Comparison of ENCODE assay signal across 1 cellular context in genomic region chr19:12550951-12551832, GRCh38.
TF ChIP-seq lines count a peak whose summit lies in the region.

TSS of gene ZNF564 (minus strand) at chr19:12551482. CDS start at chr19:12551332, 150 bp downstream.

TF ChIP-seq in HepG2, 621 proteins besides CTCF, POLR2A, EP300 and RAD21 (continued from another document and continues in another):
- TF ChIP-seq CERS6 (CRISPR knock-in tag; IDR thresholded peaks at IDR 0.05) (no peak), AGO1 (IDR thresholded peaks at IDR 0.05; ENCODE audit: low read depth, low read length, poor library complexity, severe bottlenecking) (no peak), ZNF614 (CRISPR knock-in tag; IDR thresholded peaks at IDR 0.05; ENCODE audit: borderline replicate concordance) (peak; percentile 80; the same call in 1 of the 2 replicates), FOXM1 (CRISPR knock-in tag; IDR thresholded peaks at IDR 0.05) (no peak), BATF2 (CRISPR knock-in tag; IDR thresholded peaks at IDR 0.05) (no peak), ZNF281 (CRISPR knock-in tag; IDR thresholded peaks at IDR 0.05; ENCODE audit: borderline replicate concordance) (peak; percentile 82), ZNF598 (CRISPR knock-in tag; IDR thresholded peaks at IDR 0.05; ENCODE audit: borderline replicate concordance) (no peak), SRSF1 (optimal IDR thresholded peaks at IDR 0.05; ENCODE audit: low read depth, low read length) (peak; percentile 86), AKAP8 (CRISPR knock-in tag; IDR thresholded peaks at IDR 0.05) (0 out of 2 replicates have a peak, but pooled peaks have one; percentile 23), ZNF264 (CRISPR knock-in tag; IDR thresholded peaks at IDR 0.05) (peak; percentile 37), KAT2B (IDR thresholded peaks at IDR 0.05; ENCODE audit: borderline replicate concordance, low read depth, low read length) (no peak), ZNF841 (CRISPR knock-in tag; IDR thresholded peaks at IDR 0.05; ENCODE audit: borderline replicate concordance) (no peak), ZNF850 (CRISPR knock-in tag; conservative IDR thresholded peaks at IDR 0.05) (peak; percentile 95), POGZ (CRISPR knock-in tag; IDR thresholded peaks at IDR 0.05) (peak; percentile 75), ZNF724P (CRISPR knock-in tag; IDR thresholded peaks at IDR 0.05; ENCODE audit: borderline replicate concordance) (peak; percentile 58; the same call in 1 of the 2 replicates), BCL6 (CRISPR knock-in tag; IDR thresholded peaks at IDR 0.05) (peak; percentile 55; the same call in 1 of the 2 replicates), CREM (IDR thresholded peaks at IDR 0.05) (peak; percentile 73), CREM (CRISPR knock-in tag; IDR thresholded peaks at IDR 0.05) (no peak), ETV6 (CRISPR knock-in tag; conservative IDR thresholded peaks at IDR 0.05) (no peak; the same call in 1 of the 2 replicates), ELF1 (CRISPR knock-in tag; IDR thresholded peaks at IDR 0.05) (peak; percentile 85), ZMYM3 (CRISPR knock-in tag; IDR thresholded peaks at IDR 0.05) (no peak), ZFP82 (CRISPR knock-in tag; IDR thresholded peaks at IDR 0.05; ENCODE audit: borderline replicate concordance) (peak; percentile 54; the same call in 1 of the 2 replicates), SCMH1 (CRISPR knock-in tag; IDR thresholded peaks at IDR 0.05; ENCODE audit: borderline replicate concordance) (no peak), TFDP1 (CRISPR knock-in tag; IDR thresholded peaks at IDR 0.05; ENCODE audit: borderline replicate concordance) (peak; percentile 28; the same call in 1 of the 2 replicates), ZNF44 (CRISPR knock-in tag; IDR thresholded peaks at IDR 0.05) (peak; percentile 75; the same call in 1 of the 2 replicates), IKZF1 (IDR thresholded peaks at IDR 0.05) (no peak), NFYB (CRISPR knock-in tag; IDR thresholded peaks at IDR 0.05) (peak; percentile 99), ATF2 (CRISPR knock-in tag; IDR thresholded peaks at IDR 0.05) (peak; percentile 30; the same call in 1 of the 2 replicates), HNF4A (CRISPR knock-in tag; IDR thresholded peaks at IDR 0.05) (peak; percentile 66), YY1 (IDR thresholded peaks at IDR 0.05; ENCODE audit: insufficient read depth, insufficient replicate concordance, low read depth, low read length) (peak; percentile 36), NFKB2 (CRISPR knock-in tag; IDR thresholded peaks at IDR 0.05; ENCODE audit: borderline replicate concordance) (peak; percentile 53; the same call in 1 of the 2 replicates), NCOA2 (CRISPR knock-in tag; IDR thresholded peaks at IDR 0.05) (no peak), LCORL (IDR thresholded peaks at IDR 0.05) (no peak), LCORL (CRISPR knock-in tag; IDR thresholded peaks at IDR 0.05) (peak; percentile 87), HOXA7 (CRISPR knock-in tag; IDR thresholded peaks at IDR 0.05) (no peak), JARID2 (CRISPR knock-in tag; IDR thresholded peaks at IDR 0.05; ENCODE audit: insufficient replicate concordance) (no peak), ZNF253 (CRISPR knock-in tag; IDR thresholded peaks at IDR 0.05; ENCODE audit: borderline replicate concordance) (no peak), ZNF530 (CRISPR knock-in tag; IDR thresholded peaks at IDR 0.05; ENCODE audit: low read depth) (no peak), CBX5 (CRISPR knock-in tag; IDR thresholded peaks at IDR 0.05; ENCODE audit: borderline replicate concordance) (no peak), ZNF3 (CRISPR knock-in tag; IDR thresholded peaks at IDR 0.05) (peak; percentile 85; the same call in 1 of the 2 replicates), ZNF619 (CRISPR knock-in tag; IDR thresholded peaks at IDR 0.05) (no peak; the same call in 1 of the 2 replicates), PAX8 (CRISPR knock-in tag; IDR thresholded peaks at IDR 0.05; ENCODE audit: borderline replicate concordance) (no peak), TCF12 (IDR thresholded peaks at IDR 0.05) (no peak), TCF12 (CRISPR knock-in tag; IDR thresholded peaks at IDR 0.05) (peak; percentile 89), ZNF570 (CRISPR knock-in tag; IDR thresholded peaks at IDR 0.05; ENCODE audit: borderline replicate concordance) (no peak), ZFYVE20 (CRISPR knock-in tag; IDR thresholded peaks at IDR 0.05; ENCODE audit: borderline replicate concordance, low read depth) (no peak), ZNF674 (CRISPR knock-in tag; IDR thresholded peaks at IDR 0.05; ENCODE audit: low read depth) (0 out of 2 replicates have a peak, but pooled peaks have one; percentile 48)
- TF ChIP-seq, protein P1, sequence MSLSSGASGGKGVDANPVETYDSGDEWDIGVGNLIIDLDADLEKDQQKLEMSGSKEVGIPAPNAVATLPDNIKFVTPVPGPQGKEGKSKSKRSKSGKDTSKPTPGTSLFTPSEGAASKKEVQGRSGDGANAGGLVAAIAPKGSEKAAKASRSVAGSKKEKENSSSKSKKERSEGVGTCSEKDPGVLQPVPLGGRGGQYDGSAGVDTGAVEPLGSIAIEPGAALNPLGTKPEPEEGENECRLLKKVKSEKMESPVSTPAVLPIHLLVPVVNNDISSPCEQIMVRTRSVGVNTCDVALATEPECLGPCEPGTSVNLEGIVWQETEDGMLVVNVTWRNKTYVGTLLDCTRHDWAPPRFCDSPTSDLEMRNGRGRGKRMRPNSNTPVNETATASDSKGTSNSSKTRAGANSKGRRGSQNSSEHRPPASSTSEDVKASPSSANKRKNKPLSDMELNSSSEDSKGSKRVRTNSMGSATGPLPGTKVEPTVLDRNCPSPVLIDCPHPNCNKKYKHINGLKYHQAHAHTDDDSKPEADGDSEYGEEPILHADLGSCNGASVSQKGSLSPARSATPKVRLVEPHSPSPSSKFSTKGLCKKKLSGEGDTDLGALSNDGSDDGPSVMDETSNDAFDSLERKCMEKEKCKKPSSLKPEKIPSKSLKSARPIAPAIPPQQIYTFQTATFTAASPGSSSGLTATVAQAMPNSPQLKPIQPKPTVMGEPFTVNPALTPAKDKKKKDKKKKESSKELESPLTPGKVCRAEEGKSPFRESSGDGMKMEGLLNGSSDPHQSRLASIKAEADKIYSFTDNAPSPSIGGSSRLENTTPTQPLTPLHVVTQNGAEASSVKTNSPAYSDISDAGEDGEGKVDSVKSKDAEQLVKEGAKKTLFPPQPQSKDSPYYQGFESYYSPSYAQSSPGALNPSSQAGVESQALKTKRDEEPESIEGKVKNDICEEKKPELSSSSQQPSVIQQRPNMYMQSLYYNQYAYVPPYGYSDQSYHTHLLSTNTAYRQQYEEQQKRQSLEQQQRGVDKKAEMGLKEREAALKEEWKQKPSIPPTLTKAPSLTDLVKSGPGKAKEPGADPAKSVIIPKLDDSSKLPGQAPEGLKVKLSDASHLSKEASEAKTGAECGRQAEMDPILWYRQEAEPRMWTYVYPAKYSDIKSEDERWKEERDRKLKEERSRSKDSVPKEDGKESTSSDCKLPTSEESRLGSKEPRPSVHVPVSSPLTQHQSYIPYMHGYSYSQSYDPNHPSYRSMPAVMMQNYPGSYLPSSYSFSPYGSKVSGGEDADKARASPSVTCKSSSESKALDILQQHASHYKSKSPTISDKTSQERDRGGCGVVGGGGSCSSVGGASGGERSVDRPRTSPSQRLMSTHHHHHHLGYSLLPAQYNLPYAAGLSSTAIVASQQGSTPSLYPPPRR (CRISPR knock-in tag; IDR thresholded peaks at IDR 0.05; ENCODE audit: borderline replicate concordance): no peak
- TF ChIP-seq, protein P2, sequence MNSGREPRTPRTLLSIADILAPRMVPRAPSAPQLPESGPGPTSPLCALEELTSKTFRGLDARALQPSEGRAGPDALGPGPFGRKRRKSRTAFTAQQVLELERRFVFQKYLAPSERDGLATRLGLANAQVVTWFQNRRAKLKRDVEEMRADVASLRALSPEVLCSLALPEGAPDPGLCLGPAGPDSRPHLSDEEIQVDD (CRISPR knock-in tag; IDR thresholded peaks at IDR 0.05; ENCODE audit: borderline replicate concordance): no peak
- TF ChIP-seq, protein P3, sequence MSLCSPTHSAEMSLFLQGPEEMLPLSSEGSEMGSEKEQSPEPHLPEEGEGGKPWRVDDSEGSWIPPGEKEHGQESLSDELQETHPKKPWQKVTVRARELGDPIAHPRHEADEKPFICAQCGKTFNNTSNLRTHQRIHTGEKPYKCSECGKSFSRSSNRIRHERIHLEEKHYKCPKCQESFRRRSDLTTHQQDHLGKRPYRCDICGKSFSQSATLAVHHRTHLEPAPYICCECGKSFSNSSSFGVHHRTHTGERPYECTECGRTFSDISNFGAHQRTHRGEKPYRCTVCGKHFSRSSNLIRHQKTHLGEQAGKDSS (CRISPR knock-in tag; IDR thresholded peaks at IDR 0.05; ENCODE audit: borderline replicate concordance, low read depth): peak; percentile 65
- TF ChIP-seq, protein P4, sequence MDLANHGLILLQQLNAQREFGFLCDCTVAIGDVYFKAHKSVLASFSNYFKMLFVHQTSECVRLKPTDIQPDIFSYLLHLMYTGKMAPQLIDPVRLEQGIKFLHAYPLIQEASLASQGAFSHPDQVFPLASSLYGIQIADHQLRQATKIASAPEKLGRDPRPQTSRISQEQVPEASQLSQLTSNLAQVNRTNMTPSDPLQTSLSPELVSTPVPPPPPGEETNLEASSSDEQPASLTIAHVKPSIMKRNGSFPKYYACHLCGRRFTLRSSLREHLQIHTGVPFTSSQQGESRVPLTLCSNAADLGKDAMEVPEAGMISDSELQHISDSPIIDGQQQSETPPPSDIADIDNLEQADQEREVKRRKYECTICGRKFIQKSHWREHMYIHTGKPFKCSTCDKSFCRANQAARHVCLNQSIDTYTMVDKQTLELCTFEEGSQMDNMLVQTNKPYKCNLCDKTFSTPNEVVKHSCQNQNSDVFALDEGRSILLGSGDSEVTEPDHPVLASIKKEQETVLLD (CRISPR knock-in tag; IDR thresholded peaks at IDR 0.05; ENCODE audit: low read depth): peak; percentile 85
